ENCODE assay signal across 8 cellular contexts in the genomic region with DNA sequence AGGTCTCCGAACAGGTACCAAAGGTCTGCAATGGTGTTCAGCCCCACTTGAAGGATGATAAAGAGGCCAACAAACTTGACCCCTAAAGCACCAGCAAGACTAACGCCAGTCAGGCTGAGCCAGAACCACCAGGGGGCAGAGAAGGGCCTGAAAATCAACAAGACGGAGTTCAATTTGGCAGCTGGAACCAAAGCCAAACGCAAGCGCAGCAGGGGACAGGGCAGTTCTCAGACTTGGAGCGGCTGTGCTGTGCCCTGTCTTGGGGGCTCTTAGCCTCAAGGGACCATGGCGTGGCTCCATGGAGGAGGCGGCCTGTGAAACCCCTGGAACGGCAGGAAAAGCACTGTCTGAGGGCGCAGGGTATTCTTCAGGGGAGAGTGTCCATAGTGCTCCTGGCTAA. TPM values are rescaled to one million over a fixed set of nuclear protein-coding genes. Genes with fewer than 3 reads are reported as not detected.
DNase-seq lines count a peak whose midpoint lies in the region; TF ChIP-seq lines count a peak whose summit lies in the region.

No MANE protein-coding gene starts in this region.

- H3K4me1 ChIP-seq in A673 (ENCODE audit: insufficient read depth, low read length, poor library complexity, severe bottlenecking), result no peaks in the 10 kb centered on the region

- no peaks in the 10 kb centered on the region for H3K9me3 ChIP-seq in A673 (ENCODE audit: low read depth, low read length, poor library complexity, severe bottlenecking)

- no peak for TF ChIP-seq POLR2A in lower leg skin (IDR thresholded peaks at IDR 0.05)

- intact Hi-C loops in A673 (cut with micrococcal nuclease; ENCODE audit: unreplicated experiment) (no loop called here), lower leg skin (cut with DNase I; ENCODE audit: low total_unique reads) (loop anchor here (10.0 kb wide), 1 partner anchor 426 kb away; no protein-coding TSS in a partner anchor)

- 35 to 38% methylated on average over 10 of the region's 10 CpGs for WGBS in lower leg skin, 2 donors

- no peak overlapping the region for H3K27ac ChIP-seq in A673 (ENCODE audit: low read depth, low read length, poor library complexity, severe bottlenecking)

- POLR2A ChIA-PET in A673 (lab: Charles Lee; ENCODE audit: low non-redundant PET), result no interaction called here

- CTCF ChIA-PET in A673 (lab: Charles Lee), result interaction anchor here (2.1 kb wide), 1 partner anchor 14 kb away, joined by 15 read pairs; no protein-coding TSS in a partner anchor

- no peak overlapping the region for H3K4me3 ChIP-seq in A673 (ENCODE audit: low read depth, low read length, poor library complexity, severe bottlenecking)
- no peak overlapping the region for H3K4me3 ChIP-seq in lower leg skin (ENCODE audit: low read depth, poor library complexity, severe bottlenecking)

- no TSS peak for BruUV-seq in A673 (replicated peaks; lab: Mats Ljungman, UMichigan)

- H3K36me3 ChIP-seq in A673 (ENCODE audit: insufficient read depth, low read length, poor library complexity, severe bottlenecking), result no peaks in the 10 kb centered on the region

- DNase-seq in A673 (ENCODE audit: low spot score) (peak; percentile 78), GM13977 (ENCODE audit: low spot score) (peak; percentile 67), NCI-H2171 treated with DMSO at 0.1 percent for 48 hours (lab: John Stamatoyannopoulos, UW) (peak; percentile 56), lower leg skin (ENCODE audit: low spot score in 2 of 2) (peak; percentile 79 to 94), NCI-H2029 (lab: John Stamatoyannopoulos, UW) (no peak)
- peak; percentile 41 to 46 for DNase-seq in activated CD4-positive, alpha-beta T cell treated with anti-CD3 and anti-CD28 coated beads for 4 hours
- peak; percentile 23 for DNase-seq in effector CD4-positive, alpha-beta T cell
- peak in 2 of 3 donors; percentile 40 to 43 for DNase-seq in stimulated activated CD4-positive, alpha-beta T cell treated with anti-CD3 and anti-CD28 coated beads, TNF-alpha, amount 100 ng/mL, for 48 hours (ENCODE audit: low read depth in 3 of 3)

- peak; percentile 81 for TF ChIP-seq CTCF in A673 (conservative IDR thresholded peaks at IDR 0.05; ENCODE audit: low read depth, low read length)
- TF ChIP-seq CTCF in GM13977 (IDR thresholded peaks at IDR 0.05; ENCODE audit: extremely low read depth, insufficient read depth, missing control alignments), result peak; percentile 87
- TF ChIP-seq CTCF in lower leg skin (IDR thresholded peaks at IDR 0.05), result peak in 1 of 3 donors; percentile 71

- in situ Hi-C loops in GM13977 (cut with MboI; ENCODE audit: low pct_unique_long_range_greater_than_20kb, low sequenced_read_pairs, unreplicated experiment), result loop anchor here (10.0 to 25.0 kb wide), 2 partner anchors 244 to 414 kb away; no protein-coding TSS in a partner anchor

- no peaks in the 10 kb centered on the region for H3K27me3 ChIP-seq in A673 (replicated peaks; ENCODE audit: insufficient read depth, low read depth, low read length, poor library complexity)

RNA-seq across cellular contexts. Expression of a gene that starts 19.6 kb away (rescaled TPM):
- total RNA-seq in A673 (2021), result 49.5 and 55.6 TPM in 2 replicates
- 10 to 100 TPM in 3 of 4 donors, 1 to 10 TPM in 1; 9.1 to 23.0 (median 15.9) TPM for total RNA-seq in lower leg skin

RNA-seq across cellular contexts. Expression of a gene that starts 19.7 kb away (rescaled TPM):
- 12.7 and 18.5 TPM in 2 replicates for total RNA-seq in A673 (2021)
- total RNA-seq in lower leg skin, result 10 to 100 TPM; 24.6 to 37.5 (median 29.9) TPM

RNA-seq across cellular contexts. Expression of a gene that starts 30.1 kb away (rescaled TPM):
- total RNA-seq in A673 (2021) (not detected in 2 replicates), lower leg skin (not detected)
